ENCODE assay signal across 16 cellular contexts in the genomic region with DNA sequence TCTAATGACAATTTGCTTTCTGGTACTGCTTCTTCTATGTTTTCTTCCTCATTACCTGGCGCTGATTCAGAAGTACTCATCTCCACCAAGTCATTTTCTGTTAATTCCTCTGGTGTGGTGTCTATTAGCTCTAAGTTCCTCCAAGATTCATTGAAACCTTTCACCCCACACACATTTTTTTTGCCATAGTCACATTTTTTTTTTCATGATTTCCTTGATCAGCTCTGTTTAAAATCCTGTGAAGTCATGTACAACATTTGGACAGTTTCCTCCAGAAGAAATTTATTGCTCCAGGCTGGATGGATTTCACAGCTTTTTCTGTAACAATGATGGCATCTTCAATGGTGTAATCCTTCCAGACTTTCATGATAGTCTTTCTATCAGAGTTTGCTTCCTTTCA.
A peak's percentile ranks its signal among the peaks of the same experiment; 100 is the strongest.
DNase-seq lines count a peak whose midpoint lies in the region; FAIRE-seq and TF ChIP-seq lines count a peak whose summit lies in the region.
"Had no signal": no experiment of that assay in that cellular context is flagged by ENCODE, and none has a peak within 500 bp of the region (broad histone marks: within the 10 kb centered on the region; RNA-seq: fewer than 3 reads in every experiment).

No MANE protein-coding gene starts in this region.

- H3K27me3 ChIP-seq in bronchial epithelial cell (ENCODE audit: control insufficient read depth, insufficient read depth, low read length) = no peaks in the 10 kb centered on the region

- H3K36me3 ChIP-seq in bronchial epithelial cell (ENCODE audit: control insufficient read depth, insufficient read depth, low read length) = no peaks in the 10 kb centered on the region

- TF ChIP-seq CTCF in AG09319 (IDR thresholded peaks at IDR 0.05; ENCODE audit: low read depth, low read length) = no peak
- no peak for TF ChIP-seq CTCF in bronchial epithelial cell (IDR thresholded peaks at IDR 0.05; ENCODE audit: insufficient read depth, low read length, severe bottlenecking)

- peak; percentile 4 for DNase-seq in AG09319 (ENCODE audit: extremely low read depth, low read depth)
- DNase-seq in GM04504 (ENCODE audit: low read depth) = peak; percentile 86
- DNase-seq in bronchial epithelial cell (ENCODE audit: low read depth) = peak; percentile 4
- DNase-seq in kidney tubule cell (ENCODE audit: low spot score) = peak; percentile 25
- no peak for DNase-seq in NCI-H446 (lab: John Stamatoyannopoulos, UW)
- DNase-seq in activated CD4-positive, CD25-positive, alpha-beta regulatory T cell (lab: John Stamatoyannopoulos, UW) = no peak
- no peak for DNase-seq in hippocampal formation (lab: John Stamatoyannopoulos, UW)
- DNase-seq: DMS79, GOT3, KG1, NCI-H1417 treated with DMSO at 0.1 percent for 48 hours, NCI-H187 treated with DMSO at 0.1 percent for 48 hours, NCI-H2227 treated with DMSO at 0.1 percent for 48 hours, NCI-H524, PC-3, RPMI8226 had no signal

- FAIRE-seq in bronchial epithelial cell (lab: Jason Lieb, UNC) = no peak

- no peak overlapping the region for H3K4me3 ChIP-seq in bronchial epithelial cell (ENCODE audit: low read depth, low read length)

Comparison
In these comparisons a context has a peak if more than half of its experiments do, and no peak if none do; other contexts are left out.
1. DNase-seq: peak in AG09319 (single experiment), GM04504 (single experiment), bronchial epithelial cell (single experiment) and kidney tubule cell (single experiment); none in NCI-H446 (0 of 2), activated CD4-positive, CD25-positive, alpha-beta regulatory T cell (0 of 4) and hippocampal formation (0 of 2).